ENCODE assay signal across 17 cellular contexts in genomic region chr9:132946216-132946615, GRCh38. TPM values are rescaled to one million over a fixed set of nuclear protein-coding genes. Genes with fewer than 3 reads are reported as not detected.
DNase-seq lines count a peak whose midpoint lies in the region; ATAC-seq, FAIRE-seq and TF ChIP-seq lines count a peak whose summit lies in the region.
"Had no signal": no experiment of that assay in that cellular context is flagged by ENCODE, and none has a peak within 500 bp of the region (broad histone marks: within the 10 kb centered on the region; RNA-seq: fewer than 3 reads in every experiment).

No MANE protein-coding gene starts in this region.

- H2BK20ac ChIP-seq in IMR-90 (ENCODE audit: low read depth, low read length), result peak overlapping the region; percentile 92

- ATAC-seq in IMR-90 (ENCODE audit: low read depth) (no peak), left lobe of liver (no peak)
- ATAC-seq: activated naive CD4-positive, alpha-beta T cell treated with anti-CD3 and anti-CD28 coated beads, Interleukin-2, amount 50 U/mL, for 72 hours; effector memory CD8-positive, alpha-beta T cell; Panc1 had no signal

- H3K27ac ChIP-seq in DOHH2 (ENCODE audit: low read depth, low read length) (peak overlapping the region; percentile 78), IMR-90 (ENCODE audit: insufficient read depth, low read length) (peak overlapping the region; percentile 20; the same call in 1 of the 2 replicates), endothelial cell of umbilical vein (ENCODE audit: insufficient read depth, low read depth, low read length) (no peak overlapping the region), trophoblast cell (ENCODE audit: low read depth, low read length) (no peak overlapping the region), MM.1S (ENCODE audit: low read length) (no peak overlapping the region)

- H3K18ac ChIP-seq in IMR-90 (ENCODE audit: low read depth, low read length), result peak overlapping the region; percentile 51
- H3K18ac ChIP-seq in trophoblast cell (ENCODE audit: low read length), result no peak overlapping the region

- H3K9me3 ChIP-seq in DOHH2 (ENCODE audit: control insufficient read depth, insufficient read depth, low read length) (no peaks in the 10 kb centered on the region), IMR-90 (ENCODE audit: control insufficient read depth, insufficient read depth, low read length) (no peaks in the 10 kb centered on the region), endothelial cell of umbilical vein (replicated peaks; ENCODE audit: control insufficient read depth, insufficient read depth, low read length) (no peaks in the 10 kb centered on the region), trophoblast cell (ENCODE audit: insufficient read depth, low read depth, low read length) (no peaks in the 10 kb centered on the region), MM.1S (replicated peaks; ENCODE audit: insufficient read depth, low read length) (no peaks in the 10 kb centered on the region)

- H3K9me1 ChIP-seq in IMR-90 (ENCODE audit: insufficient read depth, low read length) (peaks cover 17% of the 10 kb centered on the region), endothelial cell of umbilical vein (replicated peaks; ENCODE audit: control insufficient read depth, extremely low read depth, insufficient read depth, low read length) (no peaks in the 10 kb centered on the region)

- peak; percentile 26 for FAIRE-seq in endothelial cell of umbilical vein (lab: Jason Lieb, UNC)

- H4K12ac ChIP-seq in trophoblast cell (ENCODE audit: low read depth, low read length), result no peak overlapping the region

- no peak overlapping the region for H2AK5ac ChIP-seq in IMR-90 (ENCODE audit: low read depth, low read length)
- no peak overlapping the region for H2AK5ac ChIP-seq in trophoblast cell (ENCODE audit: low read length)

- H3K56ac ChIP-seq in IMR-90 (ENCODE audit: extremely low read depth, insufficient read depth, low read length), result peak overlapping the region; percentile 19; the same call in 1 of the 2 replicates

- peak overlapping the region; percentile 33 for H2BK12ac ChIP-seq in trophoblast cell (ENCODE audit: low read length)

- TF ChIP-seq CTCF in DOHH2 (IDR thresholded peaks at IDR 0.05; ENCODE audit: low read depth, low read length, poor library complexity, severe bottlenecking), result no peak
- no peak for TF ChIP-seq CTCF in IMR-90 (conservative IDR thresholded peaks at IDR 0.05; ENCODE audit: low read depth, low read length)
- no peak for TF ChIP-seq CTCF in endothelial cell of umbilical vein (IDR thresholded peaks at IDR 0.05; ENCODE audit: extremely low read depth in 1 of 2, insufficient read depth in 1 of 2, low read depth in 1 of 2, low read length in 2 of 2)
- no peak for TF ChIP-seq CTCF in GM13977 (IDR thresholded peaks at IDR 0.05; ENCODE audit: extremely low read depth, insufficient read depth, missing control alignments)
- TF ChIP-seq CTCF in MM.1S (IDR thresholded peaks at IDR 0.05; ENCODE audit: low read length), result no peak

- H3K4me1 ChIP-seq in DOHH2 (ENCODE audit: control insufficient read depth, low read length), result peaks cover 55% of the 10 kb centered on the region
- H3K4me1 ChIP-seq in IMR-90 (ENCODE audit: control insufficient read depth, insufficient read depth, low read length), result peaks cover 19% of the 10 kb centered on the region
- H3K4me1 ChIP-seq in endothelial cell of umbilical vein (ENCODE audit: control insufficient read depth, extremely low read depth, insufficient read depth, low read length), result peaks cover 8% of the 10 kb centered on the region
- peaks cover 11 to 17% of the 10 kb centered on the region in 2 experiments for H3K4me1 ChIP-seq in trophoblast cell (ENCODE audit: control insufficient read depth in 1 of 2, insufficient read depth in 2 of 2, low read length in 2 of 2)
- H3K4me1 ChIP-seq in MM.1S (ENCODE audit: low read length), result peaks cover 25% of the 10 kb centered on the region

- H3F3A ChIP-seq in DOHH2 (ENCODE audit: control insufficient read depth, insufficient read depth), result peaks cover 18% of the 10 kb centered on the region
- H3F3A ChIP-seq in MM.1S (ENCODE audit: insufficient read depth, low read length), result peaks cover 16% of the 10 kb centered on the region; the same call in 1 of the 2 replicates

- no peaks in the 10 kb centered on the region for H3K9me2 ChIP-seq in DOHH2 (replicated peaks; ENCODE audit: control insufficient read depth, low read length)
- no peaks in the 10 kb centered on the region for H3K9me2 ChIP-seq in MM.1S (replicated peaks; ENCODE audit: insufficient read depth, low read length)

- H2BK5ac ChIP-seq in IMR-90 (ENCODE audit: low read depth, low read length, poor library complexity, severe bottlenecking), result no peak overlapping the region
- H2BK5ac ChIP-seq in trophoblast cell (ENCODE audit: low read depth, low read length, poor library complexity), result no peak overlapping the region

- H4K91ac ChIP-seq in IMR-90 (ENCODE audit: insufficient read depth, low read depth, low read length), result peak overlapping the region; percentile 98
- peak overlapping the region; percentile 10 for H4K91ac ChIP-seq in trophoblast cell (ENCODE audit: low read depth, low read length)

- peak overlapping the region; percentile 93 for H3K4me2 ChIP-seq in DOHH2 (ENCODE audit: low read length)
- H3K4me2 ChIP-seq in IMR-90 (ENCODE audit: low read depth, low read length), result no peak overlapping the region
- H3K4me2 ChIP-seq in endothelial cell of umbilical vein (ENCODE audit: insufficient read depth, low read length), result no peak overlapping the region
- H3K4me2 ChIP-seq in trophoblast cell (ENCODE audit: low read length), result no peak overlapping the region
- no peak overlapping the region for H3K4me2 ChIP-seq in MM.1S (ENCODE audit: low read depth, low read length)

- H4K5ac ChIP-seq in IMR-90 (ENCODE audit: low read depth, low read length), result peak overlapping the region; percentile 95

- TF ChIP-seq POLR2A in IMR-90 (IDR thresholded peaks at IDR 0.05; ENCODE audit: low read depth, low read length), result no peak
- no peak for TF ChIP-seq POLR2A in endothelial cell of umbilical vein (IDR thresholded peaks at IDR 0.05; ENCODE audit: low read depth, low read length)

- CTCF ChIA-PET in IMR-90 (lab: Yijun Ruan, JAX) (interaction anchor here (1.0 kb wide), 1 partner anchor 17 kb away, joined by 3 read pairs; no protein-coding TSS in a partner anchor), endothelial cell of umbilical vein (lab: Charles Lee) (interaction anchor here (1.2 kb wide), 3 partner anchors 33 to 76 kb away, joined by 3 to 5 read pairs (median 5); partner anchors contain the start of gene GFI1B)

- peak overlapping the region; percentile 94 for H2BK120ac ChIP-seq in IMR-90 (ENCODE audit: low read depth, low read length)
- H2BK120ac ChIP-seq in trophoblast cell (ENCODE audit: insufficient read depth, low read length, poor library complexity), result no peak overlapping the region

- H2BK15ac ChIP-seq in IMR-90 (ENCODE audit: low read depth, low read length), result peak overlapping the region; percentile 88; the same call in 2 of the 3 replicates

- H2AFZ ChIP-seq in IMR-90 (replicated peaks; ENCODE audit: low read length, poor library complexity), result peak overlapping the region; percentile 91
- no peak overlapping the region for H2AFZ ChIP-seq in endothelial cell of umbilical vein (ENCODE audit: low read depth, low read length)
- no peak overlapping the region for H2AFZ ChIP-seq in trophoblast cell (ENCODE audit: insufficient read depth, low read length, poor library complexity)
- H2AFZ ChIP-seq in MM.1S (ENCODE audit: low read length), result no peak overlapping the region

- H3K4ac ChIP-seq in IMR-90 (ENCODE audit: low read depth, low read length), result peak overlapping the region; percentile 94
- no peak overlapping the region for H3K4ac ChIP-seq in trophoblast cell (ENCODE audit: low read depth, low read length)

- H3K79me1 ChIP-seq in IMR-90 (ENCODE audit: low read depth in 1 of 2, low read length in 2 of 2) (peaks cover 10 to 34% of the 10 kb centered on the region in 2 experiments; a peak in 3 of 4 replicates), trophoblast cell (ENCODE audit: low read length) (peaks cover 11% of the 10 kb centered on the region)

- no peak overlapping the region for H3K9ac ChIP-seq in IMR-90 (ENCODE audit: low read depth, low read length)
- no peak overlapping the region for H3K9ac ChIP-seq in endothelial cell of umbilical vein (replicated peaks; ENCODE audit: extremely low read depth, insufficient read depth, low read length)
- H3K9ac ChIP-seq in trophoblast cell (ENCODE audit: low read length), result no peak overlapping the region
- H3K9ac ChIP-seq in MM.1S (ENCODE audit: low read length), result no peak overlapping the region

- peak overlapping the region; percentile 2 for H2AK9ac ChIP-seq in IMR-90 (replicated peaks; ENCODE audit: low read depth, low read length, poor library complexity)

- dilution Hi-C loops in IMR-90 (cut with HindIII; ENCODE audit: low sequenced_read_pairs, unreplicated experiment), result no loop called here
- dilution Hi-C loops in endothelial cell of umbilical vein (cut with MboI; ENCODE audit: extremely low pct_ligation_motif_present, low sequenced_read_pairs), result no loop called here

- in situ Hi-C loops in IMR-90 (cut with MboI; ENCODE audit: low sequenced_read_pairs), result no loop called here
- in situ Hi-C loops in GM13977 (cut with MboI; ENCODE audit: low pct_unique_long_range_greater_than_20kb, low sequenced_read_pairs, unreplicated experiment), result no loop called here

- H3K27me3 ChIP-seq in DOHH2 (ENCODE audit: control insufficient read depth, low read length) (no peaks in the 10 kb centered on the region), IMR-90 (ENCODE audit: control insufficient read depth, insufficient read depth, low read length) (no peaks in the 10 kb centered on the region), endothelial cell of umbilical vein (ENCODE audit: control insufficient read depth in 2 of 2, insufficient read depth in 2 of 2, low read length in 2 of 2) (no peaks in the 10 kb centered on the region), trophoblast cell (ENCODE audit: insufficient read depth, low read length) (no peaks in the 10 kb centered on the region), MM.1S (replicated peaks; ENCODE audit: insufficient read depth, low read length) (peaks cover 2% of the 10 kb centered on the region)

- H3K79me2 ChIP-seq in DOHH2 (ENCODE audit: control insufficient read depth, low read length) (peaks cover 30% of the 10 kb centered on the region), endothelial cell of umbilical vein (ENCODE audit: control insufficient read depth, insufficient read depth, low read length) (peaks cover 28% of the 10 kb centered on the region), trophoblast cell (ENCODE audit: control insufficient read depth, insufficient read depth, low read length, poor library complexity) (peaks cover 10% of the 10 kb centered on the region), MM.1S (ENCODE audit: low read length) (peaks cover 32% of the 10 kb centered on the region)

- H4K20me1 ChIP-seq in DOHH2 (ENCODE audit: control insufficient read depth, insufficient read depth, low read depth, low read length) (no peaks in the 10 kb centered on the region), IMR-90 (ENCODE audit: insufficient read depth, low read length) (peaks cover 9% of the 10 kb centered on the region; the same call in 1 of the 2 replicates), endothelial cell of umbilical vein (replicated peaks; ENCODE audit: control insufficient read depth, extremely low read depth, insufficient read depth, low read length) (no peaks in the 10 kb centered on the region), MM.1S (ENCODE audit: insufficient read depth, low read length) (no peaks in the 10 kb centered on the region)

- H3K36me3 ChIP-seq in DOHH2 (ENCODE audit: control insufficient read depth, low read length) (peaks cover 24% of the 10 kb centered on the region), IMR-90 (ENCODE audit: control insufficient read depth, insufficient read depth, low read length) (no peaks in the 10 kb centered on the region), endothelial cell of umbilical vein (ENCODE audit: control insufficient read depth in 2 of 2, extremely low read depth in 1 of 2, insufficient read depth in 2 of 2, low read length in 2 of 2) (no peaks in the 10 kb centered on the region), trophoblast cell (ENCODE audit: control insufficient read depth in 1 of 2, insufficient read depth in 2 of 2, low read length in 2 of 2) (no peaks in the 10 kb centered on the region), MM.1S (replicated peaks; ENCODE audit: insufficient read depth, low read length) (no peaks in the 10 kb centered on the region)

- peak overlapping the region; percentile 37 for H3K4me3 ChIP-seq in DOHH2 (ENCODE audit: low read length)
- no peak overlapping the region for H3K4me3 ChIP-seq in IMR-90 (ENCODE audit: insufficient read depth, low read depth, low read length)
- no peak overlapping the region for H3K4me3 ChIP-seq in endothelial cell of umbilical vein (replicated peaks in 1 of 3; ENCODE audit: insufficient read depth in 1 of 3, low read depth in 1 of 3, low read length in 3 of 3)
- no peak overlapping the region for H3K4me3 ChIP-seq in trophoblast cell (ENCODE audit: low read depth, low read length)
- H3K4me3 ChIP-seq in MM.1S (ENCODE audit: low read length), result no peak overlapping the region

- peak overlapping the region; percentile 13 for H3K23ac ChIP-seq in IMR-90 (ENCODE audit: low read depth, low read length)
- H3K23ac ChIP-seq in trophoblast cell (ENCODE audit: low read length), result no peak overlapping the region

- POLR2A ChIA-PET in IMR-90 (lab: Charles Lee; ENCODE audit: unreplicated experiment) (no interaction called here), endothelial cell of umbilical vein (lab: Charles Lee) (no interaction called here)

- peak overlapping the region; percentile 47; the same call in 1 of the 2 replicates for H3K14ac ChIP-seq in IMR-90 (replicated peaks; ENCODE audit: low read depth, low read length)
- no peak overlapping the region for H3K14ac ChIP-seq in trophoblast cell (ENCODE audit: low read length)

- H4K8ac ChIP-seq in IMR-90 (ENCODE audit: low read depth in 2 of 2, low read length in 2 of 2) (peak overlapping the region; percentile 44 to 98), trophoblast cell (ENCODE audit: low read depth, low read length) (no peak overlapping the region)

- intact Hi-C loops in IMR-90 (cut with micrococcal nuclease) (no loop called here), endothelial cell of umbilical vein (cut with micrococcal nuclease) (loop anchor here (10.0 kb wide), 1 partner anchor 271 kb away; the partner anchor contains the start of gene GTF3C4)

- no peak for TF ChIP-seq RAD21 in IMR-90 (IDR thresholded peaks at IDR 0.05; ENCODE audit: low read length)

- no peak for DNase-seq in IMR-90
- no peak for DNase-seq in endothelial cell of umbilical vein (ENCODE audit: low read depth, low spot score)
- no peak for DNase-seq in trophoblast cell
- no peak for DNase-seq in left lobe of liver (ENCODE audit: low spot score)
- no peak for DNase-seq in GM13977 (ENCODE audit: low spot score)
- no peak for DNase-seq in MM.1S
- DNase-seq: activated CD4-positive, CD25-positive, alpha-beta regulatory T cell treated with anti-CD3 and anti-CD28 coated beads, Interleukin-2, amount 50 U/mL, for 72 hours; effector memory CD8-positive, alpha-beta T cell; foreskin melanocyte; NCI-H1417 treated with DMSO at 0.1 percent for 48 hours; NCI-H526 treated with DMSO at 0.1 percent for 48 hours; stimulated activated CD4-positive, alpha-beta T cell treated with anti-CD3 and anti-CD28 coated beads, Interleukin-2, amount 100 ng/mL, for 24 hours; stimulated activated CD8-positive, alpha-beta memory T cell treated with anti-CD3 and anti-CD28 coated beads, Interleukin-4, amount 100 ng/mL, for 48 hours had no signal

- no CpG with 5 or more reads among the region's 3 CpGs for WGBS in IMR-90 (ENCODE audit: extremely low coverage in 2 of 2, insufficient read length in 1 of 2), 2 experiments
- WGBS in trophoblast cell (ENCODE audit: extremely low coverage, insufficient coverage, insufficient read length), result no CpG with 5 or more reads among the region's 3 CpGs

- BruUV-seq in IMR-90 (replicated peaks; lab: Mats Ljungman, UMichigan) (no TSS peak), endothelial cell of umbilical vein (replicated peaks; lab: Mats Ljungman, UMichigan) (no TSS peak)

RNA-seq across cellular contexts. Expression of gene TSC1, which starts 1.8 kb away (rescaled TPM):
- total RNA-seq in IMR-90 (2012; rRNA removed) (44.2 and 56.3 TPM in 2 replicates), endothelial cell of umbilical vein (47.6 and 51.2 TPM in 2 replicates), left lobe of liver (16.8 TPM)
- polyA plus RNA-seq in IMR-90 (2012; rRNA removed) (24.0 and 25.7 TPM in 2 replicates), endothelial cell of umbilical vein (43.9 and 45.3 TPM in 2 replicates)
- polyA plus RNA-seq in IMR-90 (2012; cell fraction: cytosol; rRNA removed), result 9.0 and 12.4 TPM in 2 replicates
- 57.8 and 168 TPM in 2 replicates for polyA plus RNA-seq in IMR-90 (2012; cell fraction: nucleus; rRNA removed; ENCODE audit: low replicate concordance)
- 18.6 and 19.7 TPM in 2 replicates for polyA plus RNA-seq in endothelial cell of umbilical vein (2011; cell fraction: cytosol; rRNA removed)
- 250 and 252 TPM in 2 replicates for polyA plus RNA-seq in endothelial cell of umbilical vein (2011; cell fraction: nucleus; rRNA removed)
- polyA plus RNA-seq in endothelial cell of umbilical vein (2012), result 24.0 and 24.2 TPM in 2 replicates
- 182 and 191 TPM in 2 replicates for polyA minus RNA-seq in endothelial cell of umbilical vein
- polyA minus RNA-seq in endothelial cell of umbilical vein (2011; cell fraction: cytosol; rRNA and poly(A)+ RNA removed), result 35.4 TPM
- polyA minus RNA-seq in endothelial cell of umbilical vein (2011; cell fraction: nucleus; rRNA and poly(A)+ RNA removed), result 170 and 256 TPM in 2 replicates
- polyA plus RNA-seq in trophoblast cell (2013), result 31.8 and 32.6 TPM in 2 replicates

RNA-seq across cellular contexts. Expression of gene GFI1B, which starts 32.3 kb away (rescaled TPM):
- total RNA-seq in IMR-90 (2012; rRNA removed) (not detected in 2 replicates), endothelial cell of umbilical vein (not detected in 2 replicates), left lobe of liver (0.15 TPM)
- polyA plus RNA-seq in IMR-90 (2012; rRNA removed) (0.02 TPM in 1 of 2 replicates, not detected in the other), endothelial cell of umbilical vein (0.04 TPM in 1 of 2 replicates, not detected in the other)
- not detected in 2 replicates for polyA plus RNA-seq in IMR-90 (2012; cell fraction: cytosol; rRNA removed)
- polyA plus RNA-seq in IMR-90 (2012; cell fraction: nucleus; rRNA removed; ENCODE audit: low replicate concordance), result not detected in 2 replicates
- 0.01 TPM in 1 of 2 replicates, not detected in the other for polyA plus RNA-seq in endothelial cell of umbilical vein (2011; cell fraction: cytosol; rRNA removed)
- not detected in 2 replicates for polyA plus RNA-seq in endothelial cell of umbilical vein (2011; cell fraction: nucleus; rRNA removed)
- polyA plus RNA-seq in endothelial cell of umbilical vein (2012), result not detected in 2 replicates
- 0.78 and 1.6 TPM in 2 replicates for polyA minus RNA-seq in endothelial cell of umbilical vein
- polyA minus RNA-seq in endothelial cell of umbilical vein (2011; cell fraction: cytosol; rRNA and poly(A)+ RNA removed), result not detected
- polyA minus RNA-seq in endothelial cell of umbilical vein (2011; cell fraction: nucleus; rRNA and poly(A)+ RNA removed), result not detected in 2 replicates
- polyA plus RNA-seq in trophoblast cell (2013), result 0.07 and 0.37 TPM in 2 replicates
- total RNA-seq: pulmonary artery endothelial cell had no signal

Comparison
In these comparisons a context has a peak if more than half of its experiments do, and no peak if none do; other contexts are left out.
1. H3K27ac ChIP-seq: peak in DOHH2 (single experiment) and IMR-90 (single experiment); none in endothelial cell of umbilical vein (single experiment), trophoblast cell (single experiment) and MM.1S (single experiment).